10 cellular contexts compared by ENCODE assay signal in the genomic region with DNA sequence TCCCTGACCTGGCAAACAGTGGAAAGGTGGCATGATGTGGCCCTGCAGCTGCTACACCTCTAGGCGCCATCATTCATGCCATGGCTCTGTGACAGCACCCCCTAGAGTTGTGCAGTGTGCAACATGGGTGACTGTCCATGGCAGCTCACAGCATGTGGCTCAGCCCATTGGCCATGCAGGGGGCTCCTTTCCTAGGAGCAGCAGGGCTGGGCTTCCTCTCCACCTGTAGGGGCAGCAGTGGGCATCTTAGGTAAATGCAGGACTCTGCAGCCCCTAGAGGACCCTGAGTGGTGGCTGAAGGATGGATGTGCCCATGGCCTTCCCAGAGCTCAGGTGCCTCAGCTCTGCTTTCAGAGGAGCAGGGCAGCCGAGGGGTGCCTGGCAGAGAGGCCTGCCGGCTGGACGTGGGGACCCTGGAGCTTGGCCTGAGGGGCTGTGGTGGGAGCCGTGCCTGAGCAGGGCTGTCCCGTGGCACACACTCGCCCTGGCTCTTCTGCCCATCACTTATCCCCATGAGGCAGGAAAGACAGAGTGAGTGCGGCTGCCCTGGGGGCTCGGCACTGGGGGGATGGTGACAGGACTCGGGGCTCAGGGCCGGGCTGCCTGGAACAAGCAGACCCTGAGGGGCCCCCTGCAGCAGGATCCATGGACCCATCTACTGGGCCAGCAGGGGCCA. TPM values are rescaled to one million over a fixed set of nuclear protein-coding genes. Genes with fewer than 3 reads are reported as not detected.
DNase-seq lines count a peak whose midpoint lies in the region; ATAC-seq and TF ChIP-seq lines count a peak whose summit lies in the region.
"Had no signal": no experiment of that assay in that cellular context is flagged by ENCODE, and none has a peak within 500 bp of the region (broad histone marks: within the 10 kb centered on the region; RNA-seq: fewer than 3 reads in every experiment).

No MANE protein-coding gene starts in this region.

- H3K27me3 ChIP-seq in hepatocyte: no peaks in the 10 kb centered on the region
- H3K27me3 ChIP-seq: thyroid gland had no signal

- DNase-seq in SK-N-DZ (ENCODE audit: low spot score) (peak; percentile 61), hepatocyte (ENCODE audit: low spot score) (no peak), foreskin melanocyte (no peak)
- no peak for DNase-seq in activated CD8-positive, alpha-beta memory T cell treated with anti-CD3 and anti-CD28 coated beads for 24 hours
- DNase-seq: NCI-H1436, thyroid gland had no signal

- peak; percentile 72 for TF ChIP-seq CTCF in 22Rv1 (IDR thresholded peaks at IDR 0.05)
- peak; percentile 41 for TF ChIP-seq CTCF in GM12873 (IDR thresholded peaks at IDR 0.05; ENCODE audit: insufficient read depth, low read depth, low read length, missing control alignments)
- peak; percentile 14 for TF ChIP-seq CTCF in hepatocyte (IDR thresholded peaks at IDR 0.05; ENCODE audit: poor library complexity)

- no peaks in the 10 kb centered on the region for H3K79me2 ChIP-seq in hepatocyte

- H3K4me3 ChIP-seq in hepatocyte: no peak overlapping the region
- H3K4me3 ChIP-seq: thyroid gland had no signal

- H4K20me1 ChIP-seq in hepatocyte (ENCODE audit: insufficient read depth, poor library complexity, severe bottlenecking): no peaks in the 10 kb centered on the region

- no peak overlapping the region for H2AFZ ChIP-seq in hepatocyte

- H3K4me1 ChIP-seq in hepatocyte (ENCODE audit: insufficient read depth): peaks cover 11% of the 10 kb centered on the region

- no peaks in the 10 kb centered on the region for H3K9me2 ChIP-seq in hepatocyte (replicated peaks; ENCODE audit: insufficient read depth)

- no peak overlapping the region for H3K4me2 ChIP-seq in hepatocyte

- H3K27ac ChIP-seq in 22Rv1 (peak overlapping the region; percentile 91), hepatocyte (no peak overlapping the region)

- no peaks in the 10 kb centered on the region for H3K9me3 ChIP-seq in hepatocyte (ENCODE audit: low read depth)
- H3K9me3 ChIP-seq: thyroid gland had no signal

- 88% methylated on average over 11 of the region's 11 CpGs for WGBS in hepatocyte (ENCODE audit: low lambda C conversion rate, missing lambda C conversion rate)

- no peak for ATAC-seq in HG02759 (IDR thresholded peaks at IDR 0.05; ENCODE audit: unreplicated experiment)
- ATAC-seq in HG02840 (IDR thresholded peaks at IDR 0.05; ENCODE audit: low FRiP score, unreplicated experiment): no peak

- no peaks in the 10 kb centered on the region for H3K36me3 ChIP-seq in hepatocyte (replicated peaks; ENCODE audit: insufficient read depth, low read depth)
- H3K36me3 ChIP-seq: thyroid gland had no signal

RNA-seq across cellular contexts. Expression of gene ADSS1, which starts 7.4 kb away (rescaled TPM):
- 0.26 and 0.58 TPM in 2 replicates for polyA plus RNA-seq in SK-N-DZ (2014; cell fraction: cytosol; rRNA removed)
- polyA plus RNA-seq in SK-N-DZ (2014; cell fraction: nucleus; rRNA removed): 1.4 and 2.1 TPM in 2 replicates
- total RNA-seq in hepatocyte: 3.1 and 3.8 TPM in 2 replicates
- polyA plus RNA-seq in hepatocyte: 5.1 and 7.6 TPM in 2 replicates

RNA-seq across cellular contexts. Expression of gene SIVA1, which starts 21.6 kb away (rescaled TPM):
- polyA plus RNA-seq in SK-N-DZ (2014; cell fraction: cytosol; rRNA removed): 289 and 437 TPM in 2 replicates
- 345 and 429 TPM in 2 replicates for polyA plus RNA-seq in SK-N-DZ (2014; cell fraction: nucleus; rRNA removed)
- total RNA-seq in hepatocyte: 163 and 218 TPM in 2 replicates
- 140 and 149 TPM in 2 replicates for polyA plus RNA-seq in hepatocyte

RNA-seq across cellular contexts. Expression of gene INF2, which starts 42.0 kb away (rescaled TPM):
- polyA plus RNA-seq in SK-N-DZ (2014; cell fraction: cytosol; rRNA removed): 12.4 and 17.6 TPM in 2 replicates
- 28.3 and 37.7 TPM in 2 replicates for polyA plus RNA-seq in SK-N-DZ (2014; cell fraction: nucleus; rRNA removed)
- 24.2 and 31.6 TPM in 2 replicates for total RNA-seq in hepatocyte
- polyA plus RNA-seq in hepatocyte: 23.8 and 34.0 TPM in 2 replicates

Comparison
In these comparisons a context has a peak if more than half of its experiments do, and no peak if none do; other contexts are left out.
1. CTCF ChIP-seq: peak in every context shown above with its lines; median percentile 72 in 22Rv1; 41 in GM12873; 14 in hepatocyte.